20 cellular contexts compared by ENCODE assay signal in genomic region chr4:101357751-101358150, GRCh38. TPM values are rescaled to one million over a fixed set of nuclear protein-coding genes. Genes with fewer than 3 reads are reported as not detected.
A peak's percentile ranks its signal among the peaks of the same experiment; 100 is the strongest.
DNase-seq lines count a peak whose midpoint lies in the region; ATAC-seq and TF ChIP-seq lines count a peak whose summit lies in the region.
"Had no signal": no experiment of that assay in that cellular context is flagged by ENCODE, and none has a peak within 500 bp of the region (broad histone marks: within the 10 kb centered on the region; RNA-seq: fewer than 3 reads in every experiment).

No MANE protein-coding gene starts in this region.

- CTCF ChIA-PET in Calu3 (lab: Charles Lee) (no interaction called here), Panc1 (lab: Charles Lee) (no interaction called here)

- no peaks in the 10 kb centered on the region for H3K9me3 ChIP-seq in Panc1 (ENCODE audit: control insufficient read depth, insufficient read depth, low read depth, low read length)
- no peaks in the 10 kb centered on the region for H3K9me3 ChIP-seq in ascending aorta
- H3K9me3 ChIP-seq: vagina had no signal

- DNase-seq in Calu3 = no peak
- no peak for DNase-seq in Panc1 (ENCODE audit: low read depth, low spot score)
- peak; percentile 10 for DNase-seq in dermis blood vessel endothelial cell
- peak; percentile 36 for DNase-seq in kidney tubule cell (ENCODE audit: low spot score)
- no peak for DNase-seq in ascending aorta (ENCODE audit: low spot score in 2 of 2)
- no peak for DNase-seq in NCI-H1436 treated with DMSO at 0.1 percent for 48 hours (lab: John Stamatoyannopoulos, UW)
- DNase-seq: activated CD4-positive, alpha-beta T cell treated with anti-CD3 and anti-CD28 coated beads, Interleukin-2, amount 50 U/mL, for 4 hours; activated naive CD4-positive, alpha-beta T cell treated with anti-CD3 and anti-CD28 coated beads for 36 hours; activated T-cell treated with anti-CD3 and anti-CD28 coated beads, Interleukin-2, amount 50 U/mL, for 1 hour; erythroblast; natural killer cell; NCI-H1930; NCI-H446; T-cell had no signal

- ATAC-seq in Panc1 (no peak), GM19328 (IDR thresholded peaks at IDR 0.05; ENCODE audit: unreplicated experiment) (no peak), GM18907 (IDR thresholded peaks at IDR 0.05; ENCODE audit: unreplicated experiment) (no peak)
- ATAC-seq: natural killer cell, T-cell had no signal

- H3K4me1 Mint-ChIP-seq in Calu3 (ENCODE audit: low read depth, unreplicated experiment) = peaks cover 41% of the 10 kb centered on the region
- H3K4me1 Mint-ChIP-seq: natural killer cell, T-cell had no signal

- POLR2A ChIA-PET in Panc1 (lab: Charles Lee) = no interaction called here

- in situ Hi-C loops in Panc1 (cut with HindIII; ENCODE audit: low pct_unique_long_range_greater_than_20kb, low sequenced_read_pairs) = no loop called here

- no peak overlapping the region for H3K4me3 Mint-ChIP-seq in Calu3 (ENCODE audit: low read depth, unreplicated experiment)
- H3K4me3 Mint-ChIP-seq: activated naive CD4-positive, alpha-beta T cell treated with anti-CD3 and anti-CD28 coated beads for 36 hours; B cell; dendritic cell treated with granulocyte-macrophage colony-stimulating factor and Interleukin-4, amounts not matched to agents 40 ng/mL and 50 ng/mL, for 4 days; natural killer cell; T-cell had no signal

- no peaks in the 10 kb centered on the region; the same call in 1 of the 2 replicates for H3K4me1 ChIP-seq in Panc1 (ENCODE audit: control insufficient read depth, insufficient read depth, low read length)
- H3K4me1 ChIP-seq in ascending aorta = no peaks in the 10 kb centered on the region

- TF ChIP-seq CTCF in Calu3 (IDR thresholded peaks at IDR 0.05; ENCODE audit: unreplicated experiment) (no peak), Panc1 (IDR thresholded peaks at IDR 0.05) (no peak), ascending aorta (IDR thresholded peaks at IDR 0.05) (no peak)

- H3K4me3 ChIP-seq in Panc1 (ENCODE audit: low read depth in 2 of 2, low read length in 2 of 2) (no peak overlapping the region), ascending aorta (no peak overlapping the region)
- H3K4me3 ChIP-seq: vagina had no signal

- no peaks in the 10 kb centered on the region for H3K36me3 Mint-ChIP-seq in Calu3 (ENCODE audit: insufficient read depth, unreplicated experiment)
- H3K36me3 Mint-ChIP-seq: natural killer cell, T-cell had no signal

- H3K27me3 ChIP-seq in Panc1 (ENCODE audit: control insufficient read depth, insufficient read depth, low read length) (no peaks in the 10 kb centered on the region), ascending aorta (no peaks in the 10 kb centered on the region)
- H3K27me3 ChIP-seq: vagina had no signal

- no TSS peak for BruUV-seq in Calu3 (replicated peaks; lab: Mats Ljungman, UMichigan)
- BruUV-seq in Panc1 (replicated peaks; lab: Mats Ljungman, UMichigan) = no TSS peak

- H3K36me3 ChIP-seq in Panc1 (ENCODE audit: control insufficient read depth, insufficient read depth, low read length) (no peaks in the 10 kb centered on the region), ascending aorta (no peaks in the 10 kb centered on the region)
- H3K36me3 ChIP-seq: vagina had no signal

- peak overlapping the region; percentile 59 for H3K27ac ChIP-seq in Panc1 (ENCODE audit: low read length)
- no peak overlapping the region for H3K27ac ChIP-seq in ascending aorta
- H3K27ac ChIP-seq: vagina had no signal

- no peaks in the 10 kb centered on the region for H3K27me3 Mint-ChIP-seq in Calu3 (ENCODE audit: unreplicated experiment)
- H3K27me3 Mint-ChIP-seq: B cell, progenitor cell of endocrine pancreas had no signal

- peak overlapping the region; percentile 36 for H3K27ac Mint-ChIP-seq in Calu3 (ENCODE audit: unreplicated experiment)
- H3K27ac Mint-ChIP-seq: activated naive CD4-positive, alpha-beta T cell treated with anti-CD3 and anti-CD28 coated beads for 36 hours; B cell; dendritic cell treated with granulocyte-macrophage colony-stimulating factor and Interleukin-4, amounts not matched to agents 40 ng/mL and 50 ng/mL, for 4 days; natural killer cell; T-cell had no signal

- peaks cover 4% of the 10 kb centered on the region for H3K9me3 Mint-ChIP-seq in Calu3 (ENCODE audit: low read depth, unreplicated experiment)
- H3K9me3 Mint-ChIP-seq: activated naive CD4-positive, alpha-beta T cell treated with anti-CD3 and anti-CD28 coated beads for 36 hours; dendritic cell treated with granulocyte-macrophage colony-stimulating factor and Interleukin-4, amounts not matched to agents 40 ng/mL and 50 ng/mL, for 4 days; natural killer cell; T-cell had no signal

- intact Hi-C loops in Calu3 (cut with micrococcal nuclease; ENCODE audit: unreplicated experiment) = loop anchor here (5.0 to 10.0 kb wide), 2 partner anchors 57 to 190 kb away; no protein-coding TSS in a partner anchor
- intact Hi-C loops in Panc1 (cut with micrococcal nuclease; ENCODE audit: unreplicated experiment) = no loop called here
- intact Hi-C loops in ascending aorta (cut with DNase I) = no loop called here

RNA-seq across cellular contexts. Expression of gene PPP3CA, which starts 10.4 kb away (rescaled TPM):
- total RNA-seq in Calu3 (2022) (33.2 and 33.7 TPM in 2 replicates), Panc1 (2021; ENCODE audit: unreplicated experiment) (31.0 TPM), dermis blood vessel endothelial cell (77.1 and 115 TPM in 2 replicates), ascending aorta (64.5 TPM)
- polyA plus RNA-seq in Panc1 (2012; ENCODE audit: insufficient read length) = 23.1 TPM

Comparison
In these comparisons a context has a peak if more than half of its experiments do, and no peak if none do; other contexts are left out.
1. DNase-seq: peak in dermis blood vessel endothelial cell (single experiment) and kidney tubule cell (single experiment); none in Calu3 (single experiment), Panc1 (single experiment), ascending aorta (0 of 2) and NCI-H1436 treated with DMSO at 0.1 percent for 48 hours (single experiment).